Comparison of ENCODE assay signal across 8 cellular contexts in genomic region chr19:12484011-12484370, GRCh38. TPM values are rescaled to one million over a fixed set of nuclear protein-coding genes. Genes with fewer than 3 reads are reported as not detected.
A peak's percentile ranks its signal among the peaks of the same experiment; 100 is the strongest.
DNase-seq lines count a peak whose midpoint lies in the region; ATAC-seq and TF ChIP-seq lines count a peak whose summit lies in the region.

No MANE protein-coding gene starts in this region.

- WGBS in suprapubic skin = 2% methylated on average over 10 of the region's 13 CpGs

- peak overlapping the region; percentile 2 for H3K27ac ChIP-seq in suprapubic skin

- ATAC-seq in activated naive CD8-positive, alpha-beta T cell treated with anti-CD3 and anti-CD28 coated beads, Interleukin-2, amount 10 ng/mL, durations not matched to agents 7 days and 5 days (ENCODE audit: low read depth) = no peak
- no peak for ATAC-seq in HG03565 (IDR thresholded peaks at IDR 0.05; ENCODE audit: unreplicated experiment)

- peak overlapping the region; percentile 89 for H3K4me3 ChIP-seq in suprapubic skin

- no peaks in the 10 kb centered on the region for H3K27me3 ChIP-seq in suprapubic skin

- no peaks in the 10 kb centered on the region for H3K9me3 ChIP-seq in suprapubic skin

- TF ChIP-seq CTCF in suprapubic skin (IDR thresholded peaks at IDR 0.05) = no peak

- H3K4me1 Mint-ChIP-seq in T-helper 1 cell treated with Interleukin-12 subunit alpha and Interleukin-12 subunit beta and Interleukin-4 antibody, amounts not matched to agents 30 μg/mL and 1 μg/mL, for 36 hours (ENCODE audit: low read depth) = peaks cover 18% of the 10 kb centered on the region
- peaks cover 24% of the 10 kb centered on the region for H3K4me1 Mint-ChIP-seq in activated naive CD8-positive, alpha-beta T cell treated with anti-CD3 and anti-CD28 coated beads, Interleukin-2, amount 10 ng/mL, durations not matched to agents 7 days and 5 days

- H3K36me3 ChIP-seq in suprapubic skin = no peaks in the 10 kb centered on the region

- DNase-seq in T-helper 1 cell = no peak
- no peak for DNase-seq in activated naive CD8-positive, alpha-beta T cell treated with anti-CD3 and anti-CD28 coated beads, Interleukin-2, amount 10 ng/mL, durations not matched to agents 7 days and 5 days
- DNase-seq in kidney tubule cell (ENCODE audit: low spot score) = peak; percentile 31
- no peak for DNase-seq in suprapubic skin (ENCODE audit: low spot score in 2 of 2)
- DNase-seq in NCI-H1105 (lab: John Stamatoyannopoulos, UW) = no peak
- no peak for DNase-seq in activated gamma-delta T cell treated with Interleukin-2 at 50 U/mL for 16 hours

- H3K4me1 ChIP-seq in suprapubic skin = peaks cover 12% of the 10 kb centered on the region

- no peak for TF ChIP-seq POLR2A in suprapubic skin (IDR thresholded peaks at IDR 0.05)

- peak overlapping the region; percentile 86 for H3K4me3 Mint-ChIP-seq in T-helper 1 cell treated with Interleukin-12 subunit alpha and Interleukin-12 subunit beta and Interleukin-4 antibody, amounts not matched to agents 30 μg/mL and 1 μg/mL, for 36 hours
- peak overlapping the region; percentile 90 for H3K4me3 Mint-ChIP-seq in activated naive CD8-positive, alpha-beta T cell treated with anti-CD3 and anti-CD28 coated beads, Interleukin-2, amount 10 ng/mL, durations not matched to agents 7 days and 5 days

- POLR2A ChIA-PET in activated naive CD8-positive, alpha-beta T cell treated with anti-CD3 and anti-CD28 coated beads, Interleukin-2, amount 10 ng/mL, durations not matched to agents 7 days and 5 days (lab: Charles Lee) = interaction anchor here (2.3 kb wide), 1 partner anchor 12 kb away, joined by 12 read pairs; no protein-coding TSS in a partner anchor

- H3K9me3 Mint-ChIP-seq in T-helper 1 cell treated with Interleukin-12 subunit alpha and Interleukin-12 subunit beta and Interleukin-4 antibody, amounts not matched to agents 30 μg/mL and 1 μg/mL, for 36 hours = peaks cover 9% of the 10 kb centered on the region
- peaks cover 1% of the 10 kb centered on the region for H3K9me3 Mint-ChIP-seq in activated naive CD8-positive, alpha-beta T cell treated with anti-CD3 and anti-CD28 coated beads, Interleukin-2, amount 10 ng/mL, durations not matched to agents 7 days and 5 days

- peaks cover 4% of the 10 kb centered on the region for H3K36me3 Mint-ChIP-seq in T-helper 1 cell treated with Interleukin-12 subunit alpha and Interleukin-12 subunit beta and Interleukin-4 antibody, amounts not matched to agents 30 μg/mL and 1 μg/mL, for 36 hours (ENCODE audit: low read depth)
- H3K36me3 Mint-ChIP-seq in activated naive CD8-positive, alpha-beta T cell treated with anti-CD3 and anti-CD28 coated beads, Interleukin-2, amount 10 ng/mL, durations not matched to agents 7 days and 5 days = peaks cover 8% of the 10 kb centered on the region

- TF ChIP-seq EP300 in suprapubic skin (IDR thresholded peaks at IDR 0.05) = no peak

- H3K27ac Mint-ChIP-seq in T-helper 1 cell treated with Interleukin-12 subunit alpha and Interleukin-12 subunit beta and Interleukin-4 antibody, amounts not matched to agents 30 μg/mL and 1 μg/mL, for 36 hours = peak overlapping the region; percentile 55
- peak overlapping the region; percentile 60 for H3K27ac Mint-ChIP-seq in activated naive CD8-positive, alpha-beta T cell treated with anti-CD3 and anti-CD28 coated beads, Interleukin-2, amount 10 ng/mL, durations not matched to agents 7 days and 5 days

- H3K27me3 Mint-ChIP-seq in T-helper 1 cell treated with Interleukin-12 subunit alpha and Interleukin-12 subunit beta and Interleukin-4 antibody, amounts not matched to agents 30 μg/mL and 1 μg/mL, for 36 hours (ENCODE audit: low read depth) = no peaks in the 10 kb centered on the region
- H3K27me3 Mint-ChIP-seq in activated naive CD8-positive, alpha-beta T cell treated with anti-CD3 and anti-CD28 coated beads, Interleukin-2, amount 10 ng/mL, durations not matched to agents 7 days and 5 days = no peaks in the 10 kb centered on the region

RNA-seq across cellular contexts. Expression of gene ZNF709, which starts 0.6 kb away (rescaled TPM):
- total RNA-seq in activated naive CD8-positive, alpha-beta T cell treated with anti-CD3 and anti-CD28 coated beads, Interleukin-2, amount 10 ng/mL, durations not matched to agents 7 days and 5 days = 1 to 10 TPM; 4.9 to 5.0 TPM
- 1 to 10 TPM; 1.1 to 4.1 (median 1.7) TPM for total RNA-seq in suprapubic skin

RNA-seq across cellular contexts. Expression of gene ZNF443, which starts 43.2 kb away (rescaled TPM):
- total RNA-seq in activated naive CD8-positive, alpha-beta T cell treated with anti-CD3 and anti-CD28 coated beads, Interleukin-2, amount 10 ng/mL, durations not matched to agents 7 days and 5 days = 1 to 10 TPM; 6.9 to 7.1 TPM
- 1 to 10 TPM; 2.9 to 7.6 (median 5.0) TPM for total RNA-seq in suprapubic skin
